ENCODE assay signal across 18 cellular contexts in the genomic region with DNA sequence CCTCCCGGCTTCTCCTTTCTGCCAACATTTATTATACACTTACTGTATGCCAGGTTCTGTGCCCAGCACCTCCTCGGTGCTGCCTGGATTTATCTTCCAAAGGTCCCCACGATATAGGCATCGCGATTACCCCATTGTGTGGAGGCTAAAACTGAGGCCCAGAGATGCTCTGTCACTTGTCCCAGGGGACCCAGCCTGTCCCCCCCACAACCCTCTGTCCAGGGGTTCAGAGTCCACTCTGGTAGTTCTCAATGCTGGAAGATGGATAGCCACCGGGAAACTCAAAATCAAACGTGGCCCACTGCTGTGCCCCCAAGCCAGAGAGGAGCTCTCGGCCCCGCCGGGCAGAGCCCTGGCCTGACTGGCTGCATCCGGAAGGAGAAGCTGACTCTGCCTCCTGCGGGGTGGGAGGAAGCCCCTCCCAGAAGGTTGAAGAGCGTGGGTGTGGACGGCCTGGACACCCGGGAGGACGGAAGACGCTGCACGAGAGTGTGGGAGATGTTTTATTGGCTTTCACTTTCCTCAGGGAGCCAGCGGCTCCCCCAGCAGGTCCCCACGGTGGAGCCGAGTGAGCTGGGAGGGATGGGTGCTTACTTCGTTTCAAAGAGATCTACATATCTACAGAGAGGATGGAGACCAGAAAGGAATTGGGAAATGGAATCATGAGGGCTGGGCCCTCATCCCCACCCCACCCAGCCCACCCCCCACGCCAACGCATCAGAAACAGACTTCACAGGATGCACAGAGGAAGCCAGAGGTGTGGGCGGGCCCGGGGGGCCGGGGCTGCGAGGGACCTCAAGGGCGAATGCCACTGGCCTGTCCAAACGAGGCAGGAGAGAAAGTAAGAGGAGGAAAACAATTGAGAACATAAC. TPM values are rescaled to one million over a fixed set of nuclear protein-coding genes. Genes with fewer than 3 reads are reported as not detected.
DNase-seq lines count a peak whose midpoint lies in the region; ATAC-seq, FAIRE-seq and TF ChIP-seq lines count a peak whose summit lies in the region.
"Had no signal": no experiment of that assay in that cellular context is flagged by ENCODE, and none has a peak within 500 bp of the region (broad histone marks: within the 10 kb centered on the region; RNA-seq: fewer than 3 reads in every experiment).

No MANE protein-coding gene starts in this region.

- dilution Hi-C loops in mammary epithelial cell (cut with HindIII; ENCODE audit: low sequenced_read_pairs), result no loop called here

- intact Hi-C loops in breast epithelium (cut with DNase I; ENCODE audit: low total_unique reads), result no loop called here
- intact Hi-C loops in mammary epithelial cell (cut with micrococcal nuclease), result no loop called here
- intact Hi-C loops in left colon (cut with DNase I, micrococcal nuclease), result no loop called here
- intact Hi-C loops in testis (cut with DNase I; ENCODE audit: low total_unique reads), result no loop called here

- no peaks in the 10 kb centered on the region for H4K20me1 ChIP-seq in mammary epithelial cell (ENCODE audit: insufficient read depth, low read length)

- no peak overlapping the region for H3K4me2 ChIP-seq in mammary epithelial cell (ENCODE audit: insufficient read depth, low read depth, low read length)
- H3K4me2 ChIP-seq: A549, SK-N-SH had no signal

- H3K4me1 ChIP-seq in breast epithelium (peaks cover 0 to 3% of the 10 kb centered on the region in 2 donors), mammary epithelial cell (ENCODE audit: insufficient read depth, low read length) (no peaks in the 10 kb centered on the region), testis (peaks cover 19% of the 10 kb centered on the region)
- H3K4me1 ChIP-seq: A549 had no signal

- H3K36me3 Mint-ChIP-seq in brain, result no peaks in the 10 kb centered on the region

- no peak for TF ChIP-seq POLR2A in breast epithelium (IDR thresholded peaks at IDR 0.05)
- no peak for TF ChIP-seq POLR2A in testis (IDR thresholded peaks at IDR 0.05)
- TF ChIP-seq POLR2A in GM12892 (IDR thresholded peaks at IDR 0.05; ENCODE audit: low read depth, low read length), result no peak

- CTCF ChIA-PET in mammary epithelial cell (lab: Charles Lee; ENCODE audit: low non-redundant PET), result no interaction called here

- H3K9me3 Mint-ChIP-seq in brain, result peaks cover 0 to 4% (median 0%) of the 10 kb centered on the region in 5 experiments
- H3K9me3 Mint-ChIP-seq: activated T-helper 2 cell treated with anti-CD3 and anti-CD28 coated beads, Interferon-gamma antibody, Interleukin-2, Interleukin-4, amounts not matched to agents 10 μg/mL and 5 μg/mL and 100 μg/mL, durations not matched to agents 14 hours and 24 hours and 36 hours had no signal

- peak; percentile 12 for ATAC-seq in left colon
- ATAC-seq: activated CD8-positive, alpha-beta T cell treated with anti-CD3 and anti-CD28 coated beads, Interleukin-2, amount 10 ng/mL, durations not matched to agents 7 days and 5 days had no signal

- no TSS peak for BruUV-seq in mammary epithelial cell (replicated peaks; lab: Mats Ljungman, UMichigan)

- H3K4me3 Mint-ChIP-seq in brain, result peak overlapping the region in 1 of 5 experiments; percentile 30
- H3K4me3 Mint-ChIP-seq: activated CD8-positive, alpha-beta T cell treated with anti-CD3 and anti-CD28 coated beads, Interleukin-2, amount 10 ng/mL, durations not matched to agents 7 days and 5 days had no signal

- no peaks in the 10 kb centered on the region for H3K9me3 ChIP-seq in breast epithelium
- no peaks in the 10 kb centered on the region for H3K9me3 ChIP-seq in mammary epithelial cell (replicated peaks; ENCODE audit: insufficient read depth, low read length)
- H3K9me3 ChIP-seq in testis, result no peaks in the 10 kb centered on the region
- H3K9me3 ChIP-seq: A549, SK-N-SH had no signal

- TF ChIP-seq CTCF in breast epithelium (IDR thresholded peaks at IDR 0.05) (no peak), mammary epithelial cell (conservative IDR thresholded peaks at IDR 0.05 in 1 of 2, IDR thresholded peaks at IDR 0.05 in 1 of 2; ENCODE audit: extremely low read depth in 1 of 2, insufficient read depth in 1 of 2, low read depth in 1 of 2, low read length in 2 of 2) (no peak), brain (conservative IDR thresholded peaks at IDR 0.05) (no peak), testis (IDR thresholded peaks at IDR 0.05) (no peak)

- no peak overlapping the region for H3K9ac ChIP-seq in mammary epithelial cell (ENCODE audit: insufficient read depth, low read length)
- H3K9ac ChIP-seq: SK-N-SH had no signal

- peak overlapping the region in 2 of 3 donors; percentile 29 to 57 for H3K4me3 ChIP-seq in breast epithelium
- no peak overlapping the region for H3K4me3 ChIP-seq in mammary epithelial cell (replicated peaks in 1 of 3; ENCODE audit: insufficient read depth in 1 of 3, low read depth in 2 of 3, low read length in 3 of 3)
- no peak overlapping the region for H3K4me3 ChIP-seq in testis
- H3K4me3 ChIP-seq: A549 had no signal

- in situ Hi-C loops in mammary epithelial cell (cut with MboI; ENCODE audit: low sequenced_read_pairs in 2 of 2), result no loop called here

- H3K79me2 ChIP-seq in mammary epithelial cell (ENCODE audit: insufficient read depth, low read length), result no peaks in the 10 kb centered on the region

- DNase-seq in breast epithelium (ENCODE audit: low spot score in 2 of 2) (no peak), mammary epithelial cell (no peak), left colon (no peak), testis (peak; percentile 25), middle frontal gyrus (ENCODE audit: extremely low spot score, low spot score) (no peak), GM12892 (ENCODE audit: insufficient read length) (no peak), SIG-M5 treated with dmso at 0.1 percent for 504 hours (lab: John Stamatoyannopoulos, UW; ENCODE audit: unreplicated experiment) (no peak)
- DNase-seq: activated CD8-positive, alpha-beta T cell treated with anti-CD3 and anti-CD28 coated beads, Interleukin-2, amount 10 ng/mL, durations not matched to agents 7 days and 5 days; effector CD4-positive, alpha-beta T cell; KG1; NCI-H226; SK-N-SH; stimulated activated CD4-positive, alpha-beta T cell treated with anti-CD3 and anti-CD28 coated beads, Interleukin-15, amount 100 ng/mL, for 24 hours had no signal

- no peaks in the 10 kb centered on the region for H3K27me3 Mint-ChIP-seq in brain

- H3K27me3 ChIP-seq in breast epithelium (peaks cover 0 to 19% of the 10 kb centered on the region in 2 donors), mammary epithelial cell (ENCODE audit: insufficient read depth, low read length) (peaks cover 7% of the 10 kb centered on the region), testis (no peaks in the 10 kb centered on the region)

- H3K4me1 Mint-ChIP-seq in brain, result peaks cover 55% of the 10 kb centered on the region

- WGBS in mammary epithelial cell (ENCODE audit: low coverage, missing lambda C conversion rate), result 35% methylated on average over 20 of the region's 30 CpGs
- WGBS in testis, 2 donors, result 35 to 58% methylated on average over 17 to 30 of the region's 30 CpGs

- no peak overlapping the region for H2AFZ ChIP-seq in mammary epithelial cell (ENCODE audit: low read depth, low read length)

- H3K27ac ChIP-seq in breast epithelium (no peak overlapping the region), mammary epithelial cell (ENCODE audit: insufficient read depth, low read depth, low read length) (no peak overlapping the region), testis (no peak overlapping the region)
- H3K27ac ChIP-seq: A549 had no signal

- FAIRE-seq in GM12892 (lab: Jason Lieb, UNC), result no peak
- FAIRE-seq: A549, G401.6 had no signal

- no peaks in the 10 kb centered on the region for H3K36me3 ChIP-seq in breast epithelium
- H3K36me3 ChIP-seq in mammary epithelial cell (ENCODE audit: insufficient read depth, low read length), result no peaks in the 10 kb centered on the region
- no peaks in the 10 kb centered on the region for H3K36me3 ChIP-seq in testis (ENCODE audit: low read depth, missing control alignments)

- H3K27ac Mint-ChIP-seq in brain, result peak overlapping the region in 4 of 5 experiments; percentile 39 to 96 (median 74)
- H3K27ac Mint-ChIP-seq: activated CD8-positive, alpha-beta T cell treated with anti-CD3 and anti-CD28 coated beads, Interleukin-2, amount 10 ng/mL, durations not matched to agents 7 days and 5 days; activated T-helper 2 cell treated with anti-CD3 and anti-CD28 coated beads, Interferon-gamma antibody, Interleukin-2, Interleukin-4, amounts not matched to agents 10 μg/mL and 5 μg/mL and 100 μg/mL, durations not matched to agents 14 hours and 24 hours and 36 hours had no signal

RNA-seq across cellular contexts. Expression of a gene that starts 32.4 kb away (rescaled TPM):
- not detected for total RNA-seq in breast epithelium
- not detected for total RNA-seq in mammary epithelial cell
- polyA plus RNA-seq in mammary epithelial cell, result not detected
- not detected for polyA minus RNA-seq in mammary epithelial cell
- 89.4 TPM for polyA plus RNA-seq in brain (ENCODE audit: insufficient read depth, low read depth, low replicate concordance)
- total RNA-seq in left colon, result 1 to 10 TPM in 1 of 2 donors, under 1 TPM in 1; 0.27 to 1.2 TPM
- total RNA-seq in testis, result 1 to 10 TPM; 2.8 to 3.8 TPM
- polyA plus RNA-seq in testis (ENCODE audit: insufficient read depth, low read depth, low replicate concordance), result 2.2 TPM
- not detected for polyA plus RNA-seq in GM12892 (2012; ENCODE audit: missing spikeins)
- total RNA-seq: activated CD8-positive, alpha-beta T cell treated with anti-CD3 and anti-CD28 coated beads, Interleukin-2, amount 10 ng/mL, durations not matched to agents 7 days and 5 days; activated T-helper 2 cell treated with anti-CD3 and anti-CD28 coated beads, Interferon-gamma antibody, Interleukin-2, Interleukin-4, amounts not matched to agents 10 μg/mL and 5 μg/mL and 100 μg/mL, durations not matched to agents 14 hours and 24 hours and 36 hours; mesenteric fat pad had no signal
- polyA plus RNA-seq: A549 had no signal

RNA-seq across cellular contexts. Expression of a gene that starts 42.3 kb away (rescaled TPM):
- total RNA-seq in breast epithelium (under 1 TPM; 0.33 to 0.80 (median 0.44) TPM), mammary epithelial cell (under 1 TPM in 1 of 2 donors, not detected in 1; under 0.01 TPM), left colon (1 to 10 TPM; 1.2 to 1.3 TPM), testis (10 to 100 TPM in 1 of 2 donors, 1 to 10 TPM in 1; 9.4 to 11.1 TPM)
- polyA plus RNA-seq in mammary epithelial cell (not detected), brain (ENCODE audit: insufficient read depth, low read depth, low replicate concordance) (24.2 TPM), testis (ENCODE audit: insufficient read depth, low read depth, low replicate concordance) (3.8 TPM)
- not detected for polyA minus RNA-seq in mammary epithelial cell
- polyA plus RNA-seq in GM12892 (2012; ENCODE audit: missing spikeins), result not detected
- total RNA-seq: activated CD8-positive, alpha-beta T cell treated with anti-CD3 and anti-CD28 coated beads, Interleukin-2, amount 10 ng/mL, durations not matched to agents 7 days and 5 days; activated T-helper 2 cell treated with anti-CD3 and anti-CD28 coated beads, Interferon-gamma antibody, Interleukin-2, Interleukin-4, amounts not matched to agents 10 μg/mL and 5 μg/mL and 100 μg/mL, durations not matched to agents 14 hours and 24 hours and 36 hours had no signal
- polyA plus RNA-seq: A549 had no signal

RNA-seq across cellular contexts. Expression of a gene that starts 52.1 kb away (rescaled TPM):
- total RNA-seq in breast epithelium (not detected), mammary epithelial cell (not detected), left colon (not detected), testis (not detected)
- polyA plus RNA-seq in mammary epithelial cell (not detected), brain (ENCODE audit: insufficient read depth, low read depth, low replicate concordance) (0.80 TPM), testis (ENCODE audit: insufficient read depth, low read depth, low replicate concordance) (0.87 TPM)
- not detected for polyA minus RNA-seq in mammary epithelial cell
- not detected for polyA plus RNA-seq in GM12892 (2012; ENCODE audit: missing spikeins)
- total RNA-seq: activated CD8-positive, alpha-beta T cell treated with anti-CD3 and anti-CD28 coated beads, Interleukin-2, amount 10 ng/mL, durations not matched to agents 7 days and 5 days; activated T-helper 2 cell treated with anti-CD3 and anti-CD28 coated beads, Interferon-gamma antibody, Interleukin-2, Interleukin-4, amounts not matched to agents 10 μg/mL and 5 μg/mL and 100 μg/mL, durations not matched to agents 14 hours and 24 hours and 36 hours; mesenteric fat pad had no signal
- polyA plus RNA-seq: A549, SK-N-SH had no signal

RNA-seq across cellular contexts. Expression of a gene that starts 59.3 kb away (rescaled TPM):
- not detected for total RNA-seq in breast epithelium
- not detected for total RNA-seq in mammary epithelial cell
- polyA plus RNA-seq in mammary epithelial cell, result not detected
- not detected for polyA minus RNA-seq in mammary epithelial cell
- polyA plus RNA-seq in brain (ENCODE audit: insufficient read depth, low read depth, low replicate concordance), result 4.9 TPM
- total RNA-seq in left colon, result not detected
- under 1 TPM in 1 of 2 donors, not detected in 1; 0.06 TPM for total RNA-seq in testis
- not detected for polyA plus RNA-seq in testis (ENCODE audit: insufficient read depth, low read depth, low replicate concordance)
- polyA plus RNA-seq in GM12892 (2012; ENCODE audit: missing spikeins), result not detected
- total RNA-seq: activated CD8-positive, alpha-beta T cell treated with anti-CD3 and anti-CD28 coated beads, Interleukin-2, amount 10 ng/mL, durations not matched to agents 7 days and 5 days; activated T-helper 2 cell treated with anti-CD3 and anti-CD28 coated beads, Interferon-gamma antibody, Interleukin-2, Interleukin-4, amounts not matched to agents 10 μg/mL and 5 μg/mL and 100 μg/mL, durations not matched to agents 14 hours and 24 hours and 36 hours; mesenteric fat pad had no signal
- polyA plus RNA-seq: A549 had no signal

Comparison
In these comparisons a context has a peak if more than half of its experiments do, and no peak if none do; other contexts are left out.
1. H3K4me3 ChIP-seq: peak in breast epithelium (2 of 3); none in mammary epithelial cell (0 of 3) and testis (0 of 2).
2. RNA of a gene that starts 42.3 kb away (total RNA-seq): 9.4 to 11.1 TPM in testis; 1.2 to 1.3 TPM in left colon, 0.33 to 0.80 TPM in breast epithelium and under 0.01 TPM in mammary epithelial cell; every median in the first group is over 4 times any median in the second.